1 cellular context compared by ENCODE assay signal in genomic region chr16:58272855-58273254, GRCh38.
TF ChIP-seq lines count a peak whose summit lies in the region.

No MANE protein-coding gene starts in this region.

TF ChIP-seq in GM12878, 131 proteins besides CTCF, POLR2A, EP300 and RAD21:
- TF ChIP-seq RAD51 (IDR thresholded peaks at IDR 0.05) (no peak), CHD1 (IDR thresholded peaks at IDR 0.05; ENCODE audit: low read depth, low read length) (no peak), ZNF384 (IDR thresholded peaks at IDR 0.05; ENCODE audit: borderline replicate concordance, low read depth, low read length) (peak; percentile 25; the same call in 1 of the 2 replicates), ZBTB40 (IDR thresholded peaks at IDR 0.05; ENCODE audit: borderline replicate concordance) (no peak), CBX5 (IDR thresholded peaks at IDR 0.05; ENCODE audit: low read depth) (peak; percentile 94), SRF (IDR thresholded peaks at IDR 0.05; ENCODE audit: low read depth in 2 of 2, low read length in 2 of 2) (no peak), CREB1 (IDR thresholded peaks at IDR 0.05; ENCODE audit: low read depth) (no peak), SUZ12 (IDR thresholded peaks at IDR 0.05; ENCODE audit: unreplicated experiment) (no peak), POLR2AphosphoS5 (IDR thresholded peaks at IDR 0.05; ENCODE audit: low read length) (no peak), MEF2B (IDR thresholded peaks at IDR 0.05; ENCODE audit: partially characterized antibody, poor library complexity, severe bottlenecking) (no peak), PKNOX1 (IDR thresholded peaks at IDR 0.05) (peak; percentile 50), EED (IDR thresholded peaks at IDR 0.05; ENCODE audit: low read depth) (no peak)
